Comparison of ENCODE assay signal across 1 cellular context in the genomic region with DNA sequence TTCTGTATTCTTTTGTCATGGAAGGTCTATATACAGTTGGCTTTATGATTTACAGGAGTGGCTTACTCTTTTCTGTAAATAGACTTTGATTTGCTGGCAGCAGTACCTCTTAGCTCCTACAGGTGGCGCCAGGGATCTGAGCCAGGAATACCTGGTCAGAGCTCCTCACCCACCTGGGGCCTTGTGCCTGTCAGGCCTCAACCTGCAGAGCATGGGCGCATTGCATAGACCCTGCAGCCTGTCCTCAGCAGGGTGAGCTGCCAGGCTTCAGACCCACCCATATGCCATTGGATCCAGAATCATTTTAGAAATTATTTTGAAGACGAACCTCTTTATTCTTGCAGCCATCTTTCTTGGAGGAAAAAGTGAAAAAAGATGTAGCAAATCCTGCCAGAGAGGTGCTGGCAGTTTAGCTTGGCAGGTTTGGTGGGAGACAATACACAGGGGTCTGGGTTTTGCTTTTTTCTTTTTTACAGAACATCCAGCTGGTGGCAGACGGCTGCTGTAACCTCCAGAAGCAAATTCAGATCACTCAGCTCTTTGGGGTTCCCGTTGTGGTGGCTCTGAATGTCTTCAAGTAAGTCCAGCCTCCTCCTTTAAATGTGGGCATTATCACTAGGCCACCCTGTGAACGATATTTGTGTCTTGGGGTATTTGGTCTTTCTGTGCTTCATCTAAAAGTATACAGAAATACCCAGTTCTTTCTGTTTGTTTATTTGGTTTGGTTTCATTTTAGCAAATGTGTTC.
TF ChIP-seq lines count a peak whose summit lies in the region.

No MANE protein-coding gene starts in this region.

TF ChIP-seq in HepG2, 621 proteins besides CTCF, POLR2A, EP300 and RAD21 (continued from another document and continues in another):
- no peak for TF ChIP-seq ZNF570 (CRISPR knock-in tag; IDR thresholded peaks at IDR 0.05; ENCODE audit: borderline replicate concordance)
- no peak for TF ChIP-seq CBX1 (IDR thresholded peaks at IDR 0.05; ENCODE audit: low read depth)
- TF ChIP-seq ZBTB33 (CRISPR knock-in tag; IDR thresholded peaks at IDR 0.05) = 0 out of 2 replicates have a peak, but pooled peaks have one; percentile 18
- TF ChIP-seq ZNF639 (CRISPR knock-in tag; conservative IDR thresholded peaks at IDR 0.05) = no peak
- 0 out of 2 replicates have a peak, but pooled peaks have one; percentile 6 for TF ChIP-seq ZFP36L1 (CRISPR knock-in tag; IDR thresholded peaks at IDR 0.05)
- TF ChIP-seq ZFP1 (CRISPR knock-in tag; IDR thresholded peaks at IDR 0.05) = no peak
- no peak for TF ChIP-seq NFKB2 (CRISPR knock-in tag; IDR thresholded peaks at IDR 0.05; ENCODE audit: borderline replicate concordance)
- no peak for TF ChIP-seq HNRNPUL1 (IDR thresholded peaks at IDR 0.05; ENCODE audit: low read depth, low read length)
- TF ChIP-seq, protein P1, sequence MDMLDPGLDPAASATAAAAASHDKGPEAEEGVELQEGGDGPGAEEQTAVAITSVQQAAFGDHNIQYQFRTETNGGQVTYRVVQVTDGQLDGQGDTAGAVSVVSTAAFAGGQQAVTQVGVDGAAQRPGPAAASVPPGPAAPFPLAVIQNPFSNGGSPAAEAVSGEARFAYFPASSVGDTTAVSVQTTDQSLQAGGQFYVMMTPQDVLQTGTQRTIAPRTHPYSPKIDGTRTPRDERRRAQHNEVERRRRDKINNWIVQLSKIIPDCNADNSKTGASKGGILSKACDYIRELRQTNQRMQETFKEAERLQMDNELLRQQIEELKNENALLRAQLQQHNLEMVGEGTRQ (IDR thresholded peaks at IDR 0.05; ENCODE audit: low read depth, low read length) = no peak
- TF ChIP-seq, protein P1 (CRISPR knock-in tag; IDR thresholded peaks at IDR 0.05; ENCODE audit: borderline replicate concordance) = no peak
- no peak for TF ChIP-seq ZNF207 (IDR thresholded peaks at IDR 0.05; ENCODE audit: borderline replicate concordance)
- no peak for TF ChIP-seq RFX3 (CRISPR knock-in tag; IDR thresholded peaks at IDR 0.05)
- no peak for TF ChIP-seq ZNF253 (CRISPR knock-in tag; IDR thresholded peaks at IDR 0.05; ENCODE audit: borderline replicate concordance)
- TF ChIP-seq ZNF256 (CRISPR knock-in tag; conservative IDR thresholded peaks at IDR 0.05) = no peak
- TF ChIP-seq ATM (IDR thresholded peaks at IDR 0.05; ENCODE audit: borderline replicate concordance) = no peak
- TF ChIP-seq ZNF607 (CRISPR knock-in tag; IDR thresholded peaks at IDR 0.05; ENCODE audit: borderline replicate concordance) = no peak; the same call in 1 of the 2 replicates
- peak; percentile 55; the same call in 1 of the 2 replicates for TF ChIP-seq ZBTB44 (CRISPR knock-in tag; IDR thresholded peaks at IDR 0.05)
- no peak for TF ChIP-seq ELF4 (CRISPR knock-in tag; IDR thresholded peaks at IDR 0.05; ENCODE audit: borderline replicate concordance)
- TF ChIP-seq ZNF264 (CRISPR knock-in tag; IDR thresholded peaks at IDR 0.05) = no peak
- TF ChIP-seq, protein P2, sequence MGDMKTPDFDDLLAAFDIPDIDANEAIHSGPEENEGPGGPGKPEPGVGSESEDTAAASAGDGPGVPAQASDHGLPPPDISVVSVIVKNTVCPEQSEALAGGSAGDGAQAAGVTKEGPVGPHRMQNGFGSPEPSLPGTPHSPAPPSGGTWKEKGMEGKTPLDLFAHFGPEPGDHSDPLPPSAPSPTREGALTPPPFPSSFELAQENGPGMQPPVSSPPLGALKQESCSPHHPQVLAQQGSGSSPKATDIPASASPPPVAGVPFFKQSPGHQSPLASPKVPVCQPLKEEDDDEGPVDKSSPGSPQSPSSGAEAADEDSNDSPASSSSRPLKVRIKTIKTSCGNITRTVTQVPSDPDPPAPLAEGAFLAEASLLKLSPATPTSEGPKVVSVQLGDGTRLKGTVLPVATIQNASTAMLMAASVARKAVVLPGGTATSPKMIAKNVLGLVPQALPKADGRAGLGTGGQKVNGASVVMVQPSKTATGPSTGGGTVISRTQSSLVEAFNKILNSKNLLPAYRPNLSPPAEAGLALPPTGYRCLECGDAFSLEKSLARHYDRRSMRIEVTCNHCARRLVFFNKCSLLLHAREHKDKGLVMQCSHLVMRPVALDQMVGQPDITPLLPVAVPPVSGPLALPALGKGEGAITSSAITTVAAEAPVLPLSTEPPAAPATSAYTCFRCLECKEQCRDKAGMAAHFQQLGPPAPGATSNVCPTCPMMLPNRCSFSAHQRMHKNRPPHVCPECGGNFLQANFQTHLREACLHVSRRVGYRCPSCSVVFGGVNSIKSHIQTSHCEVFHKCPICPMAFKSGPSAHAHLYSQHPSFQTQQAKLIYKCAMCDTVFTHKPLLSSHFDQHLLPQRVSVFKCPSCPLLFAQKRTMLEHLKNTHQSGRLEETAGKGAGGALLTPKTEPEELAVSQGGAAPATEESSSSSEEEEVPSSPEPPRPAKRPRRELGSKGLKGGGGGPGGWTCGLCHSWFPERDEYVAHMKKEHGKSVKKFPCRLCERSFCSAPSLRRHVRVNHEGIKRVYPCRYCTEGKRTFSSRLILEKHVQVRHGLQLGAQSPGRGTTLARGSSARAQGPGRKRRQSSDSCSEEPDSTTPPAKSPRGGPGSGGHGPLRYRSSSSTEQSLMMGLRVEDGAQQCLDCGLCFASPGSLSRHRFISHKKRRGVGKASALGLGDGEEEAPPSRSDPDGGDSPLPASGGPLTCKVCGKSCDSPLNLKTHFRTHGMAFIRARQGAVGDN (CRISPR knock-in tag; IDR thresholded peaks at IDR 0.05) = peak; percentile 81
- no peak for TF ChIP-seq ZNF773 (CRISPR knock-in tag; IDR thresholded peaks at IDR 0.05; ENCODE audit: borderline replicate concordance)
- TF ChIP-seq GMEB1 (CRISPR knock-in tag; IDR thresholded peaks at IDR 0.05; ENCODE audit: borderline replicate concordance) = 0 out of 2 replicates have a peak, but pooled peaks have one; percentile 38
- TF ChIP-seq DNMT3B (CRISPR knock-in tag; conservative IDR thresholded peaks at IDR 0.05) = no peak
- TF ChIP-seq PBX2 (CRISPR knock-in tag; IDR thresholded peaks at IDR 0.05) = no peak
- no peak for TF ChIP-seq ZNF761 (CRISPR knock-in tag; conservative IDR thresholded peaks at IDR 0.05)
- peak; percentile 85 for TF ChIP-seq ARID3A (IDR thresholded peaks at IDR 0.05; ENCODE audit: low read depth, low read length)
- TF ChIP-seq MIXL1 (CRISPR knock-in tag; IDR thresholded peaks at IDR 0.05) = peak; percentile 73; the same call in 1 of the 2 replicates
- no peak for TF ChIP-seq ESRRA (CRISPR knock-in tag; IDR thresholded peaks at IDR 0.05; ENCODE audit: low read depth)
- TF ChIP-seq ZNF383 (CRISPR knock-in tag; IDR thresholded peaks at IDR 0.05; ENCODE audit: borderline replicate concordance) = no peak
- TF ChIP-seq ZNF788 (CRISPR knock-in tag; IDR thresholded peaks at IDR 0.05; ENCODE audit: borderline replicate concordance) = no peak; the same call in 1 of the 2 replicates
- TF ChIP-seq ARID5B (CRISPR knock-in tag; IDR thresholded peaks at IDR 0.05) = peak; percentile 75
- peak; percentile 70; the same call in 1 of the 2 replicates for TF ChIP-seq TSC22D2 (CRISPR knock-in tag; IDR thresholded peaks at IDR 0.05; ENCODE audit: borderline replicate concordance)
- TF ChIP-seq ZNF34 (CRISPR knock-in tag; IDR thresholded peaks at IDR 0.05; ENCODE audit: borderline replicate concordance) = 0 out of 2 replicates have a peak, but pooled peaks have one; percentile 24
